In genomic region chr18:54607213-54607934, GRCh38 we compare ENCODE assay signal across 10 cellular contexts. TPM values are rescaled to one million over a fixed set of nuclear protein-coding genes. Genes with fewer than 3 reads are reported as not detected.
DNase-seq lines count a peak whose midpoint lies in the region; ATAC-seq, FAIRE-seq and TF ChIP-seq lines count a peak whose summit lies in the region.
"Had no signal": no experiment of that assay in that cellular context is flagged by ENCODE, and none has a peak within 500 bp of the region (broad histone marks: within the 10 kb centered on the region; RNA-seq: fewer than 3 reads in every experiment).

No MANE protein-coding gene starts in this region.

- no peak for ATAC-seq in activated naive CD8-positive, alpha-beta T cell treated with anti-CD3 and anti-CD28 coated beads, Interleukin-2, amount 50 U/mL, for 24 hours
- ATAC-seq in RWPE2 (ENCODE audit: low read depth), result peak; percentile 62
- ATAC-seq in activated CD4-positive, CD25-positive, alpha-beta regulatory T cell treated with anti-CD3 and anti-CD28 coated beads, Interleukin-2, amount 50 U/mL, for 24 hours, result no peak
- ATAC-seq: stimulated activated naive CD8-positive, alpha-beta T cell treated with anti-CD3 and anti-CD28 coated beads, Interleukin-15, Interleukin-2, amounts not matched to agents 100 U/mL and 50 U/mL, for 24 hours had no signal

- peak overlapping the region; percentile 20 for H3K4me3 ChIP-seq in RWPE2 (ENCODE audit: severe bottlenecking)

- no peak for DNase-seq in activated naive CD8-positive, alpha-beta T cell treated with anti-CD3 and anti-CD28 coated beads, Interleukin-2, amount 50 U/mL, for 24 hours
- no peak for DNase-seq in RWPE2 (ENCODE audit: low spot score)
- no peak for DNase-seq in immature natural killer cell
- DNase-seq in urothelium cell line (ENCODE audit: low spot score), result peak; percentile 9
- no peak for DNase-seq in UCSD-AML1 (lab: John Stamatoyannopoulos, UW; ENCODE audit: unreplicated experiment)
- no peak for DNase-seq in NCI-H446 (lab: John Stamatoyannopoulos, UW)
- DNase-seq: head of caudate nucleus; stimulated activated naive CD8-positive, alpha-beta T cell treated with anti-CD3 and anti-CD28 coated beads, Interleukin-15, Interleukin-2, amounts not matched to agents 100 U/mL and 50 U/mL, for 24 hours had no signal

- no peaks in the 10 kb centered on the region for H3K27me3 ChIP-seq in RWPE2 (ENCODE audit: insufficient read depth, poor library complexity, severe bottlenecking)

- FAIRE-seq in urothelium cell line (lab: Jason Lieb, UNC), result no peak

- H3K9me3 Mint-ChIP-seq in activated naive CD8-positive, alpha-beta T cell (ENCODE audit: low read depth), result peaks cover under 1% of the 10 kb centered on the region
- no peaks in the 10 kb centered on the region for H3K9me3 Mint-ChIP-seq in activated naive CD8-positive, alpha-beta T cell treated with anti-CD3 and anti-CD28 coated beads, Interleukin-2, amount 50 U/mL, for 24 hours
- no peaks in the 10 kb centered on the region for H3K9me3 Mint-ChIP-seq in immature natural killer cell

- H3K27ac ChIP-seq in RWPE2 (ENCODE audit: poor library complexity, severe bottlenecking), result peak overlapping the region; percentile 63

- no peak overlapping the region for H3K27ac Mint-ChIP-seq in activated naive CD8-positive, alpha-beta T cell
- no peak overlapping the region for H3K27ac Mint-ChIP-seq in activated naive CD8-positive, alpha-beta T cell treated with anti-CD3 and anti-CD28 coated beads, Interleukin-2, amount 50 U/mL, for 24 hours
- no peak overlapping the region for H3K27ac Mint-ChIP-seq in immature natural killer cell

- no peaks in the 10 kb centered on the region for H3K36me3 Mint-ChIP-seq in activated naive CD8-positive, alpha-beta T cell
- H3K36me3 Mint-ChIP-seq in activated naive CD8-positive, alpha-beta T cell treated with anti-CD3 and anti-CD28 coated beads, Interleukin-2, amount 50 U/mL, for 24 hours (ENCODE audit: low read depth), result no peaks in the 10 kb centered on the region
- H3K36me3 Mint-ChIP-seq in immature natural killer cell, result no peaks in the 10 kb centered on the region

- H3K36me3 ChIP-seq in RWPE2 (ENCODE audit: low read depth), result no peaks in the 10 kb centered on the region

- H3K4me3 Mint-ChIP-seq in activated naive CD8-positive, alpha-beta T cell, result peak overlapping the region; percentile 24
- no peak overlapping the region for H3K4me3 Mint-ChIP-seq in activated naive CD8-positive, alpha-beta T cell treated with anti-CD3 and anti-CD28 coated beads, Interleukin-2, amount 50 U/mL, for 24 hours
- H3K4me3 Mint-ChIP-seq in immature natural killer cell, result peak overlapping the region in 4 of 5 donors; percentile 4 to 41 (median 20)

- H3K4me1 ChIP-seq in RWPE2 (ENCODE audit: insufficient read depth, poor library complexity, severe bottlenecking), result peaks cover 17% of the 10 kb centered on the region

- peaks cover 3% of the 10 kb centered on the region for H3K4me1 Mint-ChIP-seq in activated naive CD8-positive, alpha-beta T cell (ENCODE audit: low read depth)
- no peaks in the 10 kb centered on the region for H3K4me1 Mint-ChIP-seq in activated naive CD8-positive, alpha-beta T cell treated with anti-CD3 and anti-CD28 coated beads, Interleukin-2, amount 50 U/mL, for 24 hours
- peaks cover 0 to 10% of the 10 kb centered on the region in 2 donors for H3K4me1 Mint-ChIP-seq in immature natural killer cell

- H3K27me3 Mint-ChIP-seq in activated naive CD8-positive, alpha-beta T cell, result no peaks in the 10 kb centered on the region
- H3K27me3 Mint-ChIP-seq in activated naive CD8-positive, alpha-beta T cell treated with anti-CD3 and anti-CD28 coated beads, Interleukin-2, amount 50 U/mL, for 24 hours, result no peaks in the 10 kb centered on the region
- peaks cover 1 to 4% (median 2%) of the 10 kb centered on the region in 3 donors for H3K27me3 Mint-ChIP-seq in immature natural killer cell (ENCODE audit: low read depth in 3 of 3)

- TF ChIP-seq CTCF in RWPE2 (IDR thresholded peaks at IDR 0.05; ENCODE audit: poor library complexity, severe bottlenecking), result no peak

- H3K9me3 ChIP-seq in RWPE2 (ENCODE audit: severe bottlenecking), result no peaks in the 10 kb centered on the region

RNA-seq across cellular contexts. Expression of gene DYNAP, which starts 16.3 kb away (rescaled TPM):
- not detected for polyA plus RNA-seq in immature natural killer cell
